Comparison of ENCODE assay signal across 8 cellular contexts in genomic region chrX:118974908-118975671, GRCh38. TPM values are rescaled to one million over a fixed set of nuclear protein-coding genes. Genes with fewer than 3 reads are reported as not detected.
DNase-seq lines count a peak whose midpoint lies in the region; ATAC-seq, FAIRE-seq and TF ChIP-seq lines count a peak whose summit lies in the region.

No MANE protein-coding gene starts in this region.

- peaks cover 5% of the 10 kb centered on the region for H3K4me1 ChIP-seq in keratinocyte (ENCODE audit: control insufficient read depth, extremely low read depth, insufficient read depth, low read length)

- no peaks in the 10 kb centered on the region for H3K9me1 ChIP-seq in keratinocyte (ENCODE audit: control insufficient read depth, extremely low read depth, insufficient read depth, low read length)

- H3K4me3 ChIP-seq in astrocyte of the spinal cord (ENCODE audit: low read depth, low read length) (peak overlapping the region; percentile 10), keratinocyte (ENCODE audit: control insufficient read depth in 2 of 3, extremely low read depth in 1 of 3, insufficient read depth in 2 of 3, low read depth in 1 of 3, low read length in 3 of 3) (peak overlapping the region in 2 of 3 experiments; percentile 2 to 37)

- DNase-seq in G401 (ENCODE audit: low spot score): peak; percentile 40
- peak in 4 of 5 donors; percentile 33 to 48 (median 40) for DNase-seq in T-helper 1 cell
- no peak for DNase-seq in astrocyte of the spinal cord (ENCODE audit: low read depth, low spot score)
- no peak for DNase-seq in keratinocyte (ENCODE audit: low read depth, low spot score)
- peak; percentile 48 to 50 for DNase-seq in stimulated activated CD4-positive, alpha-beta T cell treated with anti-CD3 and anti-CD28 coated beads, Interleukin-2, amount 100 ng/mL, for 24 hours
- DNase-seq in iPS-NIHi7 (ENCODE audit: extremely low spot score): no peak
- no peak for DNase-seq in hippocampal formation (lab: John Stamatoyannopoulos, UW)

- H3K27ac ChIP-seq in keratinocyte (ENCODE audit: control insufficient read depth, insufficient read depth, low read length): no peak overlapping the region

- H3K27me3 ChIP-seq in keratinocyte (ENCODE audit: control insufficient read depth, extremely low read depth, insufficient read depth, low read length): peaks cover 46% of the 10 kb centered on the region

- in situ Hi-C loops in G401 (cut with HindIII; ENCODE audit: low sequenced_read_pairs) (no loop called here), astrocyte of the spinal cord (cut with HindIII; ENCODE audit: low sequenced_read_pairs) (no loop called here)

- H3K79me2 ChIP-seq in keratinocyte (ENCODE audit: control insufficient read depth, insufficient read depth, low read length): no peaks in the 10 kb centered on the region

- peak; percentile 42 for ATAC-seq in HG03520 (IDR thresholded peaks at IDR 0.05; ENCODE audit: unreplicated experiment)

- dilution Hi-C loops in keratinocyte (cut with MboI; ENCODE audit: extremely low pct_ligation_motif_present, low sequenced_read_pairs): no loop called here

- no peak for TF ChIP-seq CTCF in astrocyte of the spinal cord (IDR thresholded peaks at IDR 0.05; ENCODE audit: low read depth, low read length)
- TF ChIP-seq CTCF in keratinocyte (optimal IDR thresholded peaks at IDR 0.05 in 1 of 3, IDR thresholded peaks at IDR 0.05 in 1 of 3, conservative IDR thresholded peaks at IDR 0.05 in 1 of 3; ENCODE audit: extremely low read depth in 1 of 3, insufficient read depth in 2 of 3, low read length in 3 of 3): peak in 1 of 3 experiments; percentile 12

- no peaks in the 10 kb centered on the region for H4K20me1 ChIP-seq in keratinocyte (ENCODE audit: control insufficient read depth, extremely low read depth, insufficient read depth, low read length)

- no peaks in the 10 kb centered on the region for H3K36me3 ChIP-seq in keratinocyte (ENCODE audit: control insufficient read depth in 2 of 2, extremely low read depth in 1 of 2, insufficient read depth in 2 of 2, low read length in 2 of 2)

- no peak overlapping the region for H3K9ac ChIP-seq in keratinocyte (ENCODE audit: control insufficient read depth, extremely low read depth, insufficient read depth, low read length)

- no peaks in the 10 kb centered on the region for H3K9me3 ChIP-seq in keratinocyte (ENCODE audit: control insufficient read depth, low read depth, low read length)

- peak overlapping the region; percentile 39 for H3K4me2 ChIP-seq in keratinocyte (ENCODE audit: control insufficient read depth, extremely low read depth, insufficient read depth, low read depth, low read length)

- FAIRE-seq in keratinocyte (lab: Jason Lieb, UNC): no peak

- peak overlapping the region; percentile 9 for H2AFZ ChIP-seq in keratinocyte (ENCODE audit: control insufficient read depth, low read length)

RNA-seq across cellular contexts. Expression of gene LONRF3, which starts 0.7 kb away (rescaled TPM):
- 0.37 TPM in 1 of 2 replicates, not detected in the other for total RNA-seq in G401 (2014; rRNA removed; shearing (Covaris generic))
- not detected in 3 replicates for polyA plus RNA-seq in keratinocyte
- not detected for polyA plus RNA-seq in keratinocyte (2011; ENCODE audit: low read depth)
- 0.04 TPM in 1 of 2 replicates, not detected in the other for polyA plus RNA-seq in keratinocyte (2011; cell fraction: cytosol; rRNA removed)
- 0.05 and 0.08 TPM in 2 replicates for polyA plus RNA-seq in keratinocyte (2011; cell fraction: nucleus; rRNA removed)
- polyA plus RNA-seq in keratinocyte (2012; ENCODE audit: low replicate concordance): 0.07 TPM in 1 of 2 replicates, not detected in the other
- polyA minus RNA-seq in keratinocyte: not detected in 3 replicates
- polyA minus RNA-seq in keratinocyte (2011; cell fraction: cytosol; rRNA and poly(A)+ RNA removed): not detected
- polyA minus RNA-seq in keratinocyte (2011; cell fraction: nucleus; rRNA and poly(A)+ RNA removed): 0.23 TPM in 1 of 2 replicates, not detected in the other

Comparison
In these comparisons a context has a peak if more than half of its experiments do, and no peak if none do; other contexts are left out.
1. DNase-seq: peak in G401 (single experiment), T-helper 1 cell (4 of 5) and stimulated activated CD4-positive, alpha-beta T cell treated with anti-CD3 and anti-CD28 coated beads, Interleukin-2, amount 100 ng/mL, for 24 hours (2 of 2); none in astrocyte of the spinal cord (single experiment), keratinocyte (single experiment), iPS-NIHi7 (single experiment) and hippocampal formation (0 of 2).